19 cellular contexts compared by ENCODE assay signal in the genomic region with DNA sequence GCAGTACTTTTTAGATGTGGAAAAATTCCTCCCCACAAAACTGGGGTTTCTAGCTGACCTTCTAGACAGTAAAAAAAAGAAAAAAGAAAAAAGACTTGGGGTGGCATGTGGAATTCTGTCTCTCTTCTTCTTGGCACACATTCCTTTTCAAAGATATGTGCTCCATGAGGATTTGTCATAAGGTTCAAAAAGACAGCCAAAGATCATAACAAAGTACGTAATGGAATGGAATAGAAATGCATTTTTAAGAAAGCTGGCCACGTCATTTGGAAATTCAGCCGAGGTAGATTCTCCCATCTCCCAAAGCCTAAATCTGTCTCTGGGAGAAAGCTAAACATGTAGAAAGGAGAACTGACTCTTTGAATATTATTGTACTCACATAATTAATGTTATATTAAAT.
"Had no signal": no experiment of that assay in that cellular context is flagged by ENCODE, and none has a peak within 500 bp of the region (broad histone marks: within the 10 kb centered on the region; RNA-seq: fewer than 3 reads in every experiment).

No MANE protein-coding gene starts in this region.

- H3K27me3 ChIP-seq: adrenal gland, dorsolateral prefrontal cortex, heart left ventricle, left lung, pancreas, stomach, testis had no signal

- H3K9me3 ChIP-seq: adrenal gland, heart left ventricle, left lung, pancreas, stomach, testis had no signal

- H3K36me3 ChIP-seq: adrenal gland, heart left ventricle, left lung, pancreas, stomach had no signal

- H3K4me3 ChIP-seq: adrenal gland, dorsolateral prefrontal cortex, heart left ventricle, left lung, pancreas, stomach, testis had no signal

- ATAC-seq: activated T-cell treated with anti-CD3 and anti-CD28 coated beads, Interleukin-2, amount 50 U/mL, for 72 hours; pancreas had no signal

- H3K27ac ChIP-seq: adrenal gland, dorsolateral prefrontal cortex, left lung, pancreas had no signal

- H3K4me1 ChIP-seq: adrenal gland, left lung, pancreas had no signal

- DNase-seq: activated CD4-positive, alpha-beta T cell treated with anti-CD3 and anti-CD28 coated beads, Interleukin-2, amount 50 U/mL, for 1 hour; activated CD4-positive, CD25-positive, alpha-beta regulatory T cell treated with anti-CD3 and anti-CD28 coated beads, Interleukin-2, amount 50 U/mL, for 72 hours; activated CD8-positive, alpha-beta memory T cell treated with anti-CD3 and anti-CD28 coated beads for 24 hours; activated CD8-positive, alpha-beta memory T cell treated with anti-CD3 and anti-CD28 coated beads, Interleukin-2, amount 50 U/mL, for 48 hours; activated effector memory CD4-positive, alpha-beta T cell treated with anti-CD3 and anti-CD28 coated beads, Interleukin-2, amount 50 U/mL, for 16 hours; activated naive CD4-positive, alpha-beta T cell treated with anti-CD3 and anti-CD28 coated beads, Interleukin-2, amount 50 U/mL, for 16 hours; activated T-cell treated with anti-CD3 and anti-CD28 coated beads, Interleukin-2, amount 50 U/mL, for 72 hours; adrenal gland; dorsolateral prefrontal cortex; heart left ventricle; left lung; naive B cell; pancreas; small intestine; stimulated activated CD4-positive, alpha-beta T cell treated with anti-CD3 and anti-CD28 coated beads, Interleukin-15, amount 100 ng/mL, for 24 hours; stimulated activated CD4-positive, alpha-beta T cell treated with anti-CD3 and anti-CD28 coated beads, Interleukin-2, amount 100 ng/mL, for 48 hours; stomach; T1000; testis had no signal
